ENCODE assay signal across 16 cellular contexts in the genomic region with DNA sequence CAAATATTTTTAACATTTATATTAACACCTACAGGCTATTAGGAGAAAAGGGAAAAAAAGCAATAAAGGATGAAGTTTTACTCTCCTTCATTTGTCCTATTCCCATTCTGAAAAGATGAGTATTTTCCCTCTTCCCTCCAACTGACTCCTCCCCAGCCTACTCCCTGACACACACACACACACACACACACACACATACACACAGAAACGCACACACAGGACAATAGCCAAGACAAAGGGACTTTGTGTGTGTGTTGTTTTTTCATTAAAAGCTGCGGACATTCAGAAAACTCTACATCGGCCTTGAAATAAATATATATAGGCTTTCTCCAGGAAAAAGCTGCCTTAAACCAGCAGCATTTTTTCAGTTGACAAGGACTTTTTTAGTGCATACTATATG.
"Had no signal": no experiment of that assay in that cellular context is flagged by ENCODE, and none has a peak within 500 bp of the region (broad histone marks: within the 10 kb centered on the region; RNA-seq: fewer than 3 reads in every experiment).

No MANE protein-coding gene starts in this region.

- H3K27me3 ChIP-seq: colonic mucosa, esophagus muscularis mucosa, foreskin keratinocyte, gastroesophageal sphincter, heart right ventricle, left lung had no signal

- H3K27ac ChIP-seq: colonic mucosa, esophagus muscularis mucosa, foreskin keratinocyte, gastroesophageal sphincter, heart right ventricle, left lung, lower lobe of right lung had no signal

- H3K9me3 ChIP-seq: colonic mucosa had no signal

- H3K36me3 ChIP-seq: colonic mucosa, esophagus muscularis mucosa, gastroesophageal sphincter, left lung, lower lobe of right lung had no signal

- H3K4me3 ChIP-seq: colonic mucosa, esophagus muscularis mucosa, gastroesophageal sphincter, heart right ventricle, left lung, lower lobe of right lung, mucosa of descending colon had no signal

- ATAC-seq: foreskin keratinocyte, gastroesophageal sphincter, heart right ventricle, left cardiac atrium, left lung, left ventricle myocardium superior, lower lobe of right lung, mucosa of descending colon had no signal

- H3K4me1 ChIP-seq: colonic mucosa, esophagus muscularis mucosa, foreskin keratinocyte, gastroesophageal sphincter, heart right ventricle, left lung, lower lobe of right lung had no signal

- DNase-seq: cerebellar nuclear complex; colonic mucosa; cortex of kidney; effector CD4-positive, alpha-beta T cell; effector memory CD4-positive, alpha-beta T cell; foreskin keratinocyte; glutamatergic neuron; heart right ventricle; left cardiac atrium; left lung; left ventricle myocardium superior; lower lobe of right lung; mesendoderm; mucosa of descending colon had no signal
